ENCODE assay signal across 13 cellular contexts in the genomic region with DNA sequence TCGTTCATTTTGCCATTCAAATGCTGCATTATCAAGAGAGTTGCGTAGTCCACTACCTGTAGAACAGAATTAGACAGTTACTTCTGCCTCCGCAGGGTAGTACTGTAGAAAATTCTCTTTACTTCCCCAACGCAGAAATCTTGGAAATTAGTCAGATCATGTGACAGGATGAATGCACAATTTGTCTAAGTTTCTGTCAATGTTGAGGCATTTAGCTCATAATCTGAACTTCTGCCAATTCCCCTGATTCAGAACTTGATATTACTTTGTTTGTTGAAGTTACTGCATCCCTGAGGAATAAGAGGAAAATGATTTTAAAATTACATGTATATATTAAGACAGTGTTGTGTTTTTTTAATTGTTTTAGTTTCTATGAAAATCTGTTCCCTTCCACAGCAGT.
DNase-seq lines count a peak whose midpoint lies in the region; ATAC-seq, FAIRE-seq and TF ChIP-seq lines count a peak whose summit lies in the region.
"Had no signal": no experiment of that assay in that cellular context is flagged by ENCODE, and none has a peak within 500 bp of the region (broad histone marks: within the 10 kb centered on the region; RNA-seq: fewer than 3 reads in every experiment).

No MANE protein-coding gene starts in this region.

- H3K36me3 ChIP-seq in keratinocyte (ENCODE audit: control insufficient read depth in 2 of 2, extremely low read depth in 1 of 2, insufficient read depth in 2 of 2, low read length in 2 of 2) = no peaks in the 10 kb centered on the region
- H3K36me3 ChIP-seq: BE2C had no signal

- no peaks in the 10 kb centered on the region for H3K79me2 ChIP-seq in keratinocyte (ENCODE audit: control insufficient read depth, insufficient read depth, low read length)

- dilution Hi-C loops in keratinocyte (cut with MboI; ENCODE audit: extremely low pct_ligation_motif_present, low sequenced_read_pairs) = no loop called here

- H3K4me1 ChIP-seq in keratinocyte (ENCODE audit: control insufficient read depth, extremely low read depth, insufficient read depth, low read length) = peaks cover 24% of the 10 kb centered on the region
- H3K4me1 ChIP-seq: BE2C had no signal

- peaks cover 2 to 13% of the 10 kb centered on the region in 2 donors for H3K36me3 Mint-ChIP-seq in activated T-cell treated with anti-CD3 and anti-CD28 coated beads, Interleukin-2, amount 50 U/mL, for 72 hours (ENCODE audit: insufficient read depth in 2 of 2)

- H3K27ac Mint-ChIP-seq in activated T-cell treated with anti-CD3 and anti-CD28 coated beads, Interleukin-2, amount 50 U/mL, for 72 hours = no peak overlapping the region
- H3K27ac Mint-ChIP-seq: dendritic cell treated with granulocyte-macrophage colony-stimulating factor and Interleukin-4, amounts not matched to agents 40 ng/mL and 50 ng/mL, for 4 days had no signal

- TF ChIP-seq CTCF in keratinocyte (optimal IDR thresholded peaks at IDR 0.05 in 1 of 3, IDR thresholded peaks at IDR 0.05 in 1 of 3, conservative IDR thresholded peaks at IDR 0.05 in 1 of 3; ENCODE audit: extremely low read depth in 1 of 3, insufficient read depth in 2 of 3, low read length in 3 of 3) = no peak

- no peak for FAIRE-seq in keratinocyte (lab: Jason Lieb, UNC)
- FAIRE-seq: TTC549 had no signal

- no peaks in the 10 kb centered on the region for H3K27me3 ChIP-seq in keratinocyte (ENCODE audit: control insufficient read depth, extremely low read depth, insufficient read depth, low read length)
- H3K27me3 ChIP-seq: BE2C had no signal

- no peaks in the 10 kb centered on the region for H3K27me3 Mint-ChIP-seq in activated T-cell treated with anti-CD3 and anti-CD28 coated beads, Interleukin-2, amount 50 U/mL, for 72 hours (ENCODE audit: low read depth)
- H3K27me3 Mint-ChIP-seq: dendritic cell treated with granulocyte-macrophage colony-stimulating factor and Interleukin-4, amounts not matched to agents 40 ng/mL and 50 ng/mL, for 4 days had no signal

- H3K9ac ChIP-seq in keratinocyte (ENCODE audit: control insufficient read depth, extremely low read depth, insufficient read depth, low read length) = no peak overlapping the region

- peaks cover 4% of the 10 kb centered on the region for H3K9me1 ChIP-seq in keratinocyte (ENCODE audit: control insufficient read depth, extremely low read depth, insufficient read depth, low read length)

- DNase-seq in AG08396 (ENCODE audit: low spot score) (peak; percentile 32), NCI-H226 (peak; percentile 82), dedifferentiated amniotic fluid mesenchymal stem cell (ENCODE audit: extremely low spot score) (peak; percentile 79), keratinocyte (ENCODE audit: low read depth, low spot score) (no peak), T-helper 1 cell (no peak)
- DNase-seq in activated CD4-positive, alpha-beta T cell treated with anti-CD3 and anti-CD28 coated beads for 48 hours = no peak
- no peak for DNase-seq in activated T-cell treated with anti-CD3 and anti-CD28 coated beads, Interleukin-2, amount 50 U/mL, for 72 hours
- DNase-seq: activated T-cell treated with anti-CD3 and anti-CD28 coated beads, Interleukin-2, amount 50 U/mL, for 4 hours; BE2C; NCI-H1417 treated with DMSO at 0.1 percent for 48 hours had no signal

- no peak overlapping the region for H3K4me3 Mint-ChIP-seq in activated T-cell treated with anti-CD3 and anti-CD28 coated beads, Interleukin-2, amount 50 U/mL, for 72 hours
- H3K4me3 Mint-ChIP-seq: activated T-cell treated with anti-CD3 and anti-CD28 coated beads, Interleukin-2, amount 50 U/mL, for 4 hours; dendritic cell treated with granulocyte-macrophage colony-stimulating factor and Interleukin-4, amounts not matched to agents 40 ng/mL and 50 ng/mL, for 4 days had no signal

- no peak overlapping the region for H3K4me3 ChIP-seq in keratinocyte (ENCODE audit: control insufficient read depth in 2 of 3, extremely low read depth in 1 of 3, insufficient read depth in 2 of 3, low read depth in 1 of 3, low read length in 3 of 3)

- no peak overlapping the region for H2AFZ ChIP-seq in keratinocyte (ENCODE audit: control insufficient read depth, low read length)

- H3K9me3 ChIP-seq in keratinocyte (ENCODE audit: control insufficient read depth, low read depth, low read length) = no peaks in the 10 kb centered on the region
- H3K9me3 ChIP-seq: BE2C had no signal

- H4K20me1 ChIP-seq in keratinocyte (ENCODE audit: control insufficient read depth, extremely low read depth, insufficient read depth, low read length) = no peaks in the 10 kb centered on the region

- no peaks in the 10 kb centered on the region for H3K9me3 Mint-ChIP-seq in activated T-cell treated with anti-CD3 and anti-CD28 coated beads, Interleukin-2, amount 50 U/mL, for 72 hours

- peaks cover 11% of the 10 kb centered on the region for H3K4me1 Mint-ChIP-seq in activated T-cell treated with anti-CD3 and anti-CD28 coated beads, Interleukin-2, amount 50 U/mL, for 72 hours (ENCODE audit: low read depth)

- no peak for ATAC-seq in activated T-cell treated with anti-CD3 and anti-CD28 coated beads, Interleukin-2, amount 50 U/mL, for 72 hours (replicated peaks in 1 of 2)
- no peak for ATAC-seq in GM18873 (IDR thresholded peaks at IDR 0.05; ENCODE audit: low FRiP score, unreplicated experiment)
- ATAC-seq: activated T-cell treated with anti-CD3 and anti-CD28 coated beads, Interleukin-2, amount 50 U/mL, for 4 hours had no signal

- peak overlapping the region; percentile 24 for H3K27ac ChIP-seq in keratinocyte (ENCODE audit: control insufficient read depth, insufficient read depth, low read length)

- peak overlapping the region; percentile 54 for H3K4me2 ChIP-seq in keratinocyte (ENCODE audit: control insufficient read depth, extremely low read depth, insufficient read depth, low read depth, low read length)

Comparison
In these comparisons a context has a peak if more than half of its experiments do, and no peak if none do; other contexts are left out.
1. DNase-seq: peak in AG08396 (single experiment), NCI-H226 (single experiment) and dedifferentiated amniotic fluid mesenchymal stem cell (single experiment); none in keratinocyte (single experiment), T-helper 1 cell (0 of 5), activated CD4-positive, alpha-beta T cell treated with anti-CD3 and anti-CD28 coated beads for 48 hours (single experiment) and activated T-cell treated with anti-CD3 and anti-CD28 coated beads, Interleukin-2, amount 50 U/mL, for 72 hours (0 of 2).